In the genomic region with DNA sequence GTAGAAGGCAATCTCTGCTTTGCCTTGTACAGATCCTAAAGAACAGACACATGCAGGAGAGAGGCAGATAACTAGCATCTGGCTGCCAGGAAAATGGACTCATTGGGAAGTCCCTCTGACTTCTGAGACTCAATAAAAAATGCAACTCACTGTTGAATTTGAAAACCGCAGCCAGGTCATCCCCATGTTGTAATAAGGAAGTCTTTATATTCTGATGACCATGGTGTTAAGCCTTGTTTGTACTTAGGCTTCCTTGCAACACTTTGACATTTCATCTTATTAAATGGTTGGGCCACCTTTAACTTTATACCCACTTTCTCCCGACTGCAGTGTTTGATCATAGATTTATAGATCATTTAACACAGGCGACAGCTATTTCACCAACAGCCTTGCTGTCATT, we compare ENCODE assay signal across 18 cellular contexts.
DNase-seq lines count a peak whose midpoint lies in the region; ATAC-seq and TF ChIP-seq lines count a peak whose summit lies in the region.
"Had no signal": no experiment of that assay in that cellular context is flagged by ENCODE, and none has a peak within 500 bp of the region (broad histone marks: within the 10 kb centered on the region; RNA-seq: fewer than 3 reads in every experiment).

No MANE protein-coding gene starts in this region.

- WGBS in body of pancreas, 2 donors, result 53 to 59% methylated on average over 3 of the region's 3 CpGs

- peak overlapping the region; percentile 64 for H2AFZ ChIP-seq in osteoblast (ENCODE audit: low read length)

- TF ChIP-seq CTCF in astrocyte of the spinal cord (IDR thresholded peaks at IDR 0.05; ENCODE audit: low read depth, low read length) (no peak), osteoblast (IDR thresholded peaks at IDR 0.05; ENCODE audit: extremely low read depth, low read depth, low read length) (no peak), body of pancreas (IDR thresholded peaks at IDR 0.05) (no peak)

- no peak overlapping the region for H3K4me3 ChIP-seq in astrocyte of the spinal cord (ENCODE audit: low read depth, low read length)
- no peak overlapping the region for H3K4me3 ChIP-seq in osteoblast (ENCODE audit: insufficient read depth, low read length)
- H3K4me3 ChIP-seq in body of pancreas, result no peak overlapping the region
- H3K4me3 ChIP-seq: heart right ventricle had no signal

- H3K27ac ChIP-seq in osteoblast (ENCODE audit: low read depth, low read length) (peak overlapping the region; percentile 65), body of pancreas (no peak overlapping the region)
- H3K27ac ChIP-seq: C4-2B had no signal

- peak; percentile 50 for DNase-seq in EH (ENCODE audit: low read depth)
- DNase-seq in MV-4-11 (lab: John Stamatoyannopoulos, UW), result peak; percentile 29
- peak; percentile 55 for DNase-seq in astrocyte of the spinal cord (ENCODE audit: low read depth, low spot score)
- peak; percentile 65 for DNase-seq in osteoblast (ENCODE audit: insufficient read length, low spot score, missing footprints)
- no peak for DNase-seq in body of pancreas
- DNase-seq in NCI-H1930 (lab: John Stamatoyannopoulos, UW), result no peak
- DNase-seq in NCI-H1417 treated with DMSO at 0.1 percent for 48 hours (lab: John Stamatoyannopoulos, UW), result no peak
- DNase-seq: activated CD8-positive, alpha-beta T cell treated with anti-CD3 and anti-CD28 coated beads for 36 hours; activated effector memory CD4-positive, alpha-beta T cell treated with anti-CD3 and anti-CD28 coated beads, Interleukin-2, amount 50 U/mL, for 16 hours; endodermal cell; heart right ventricle; left cardiac atrium; NCI-H1436 treated with DMSO at 0.1 percent for 48 hours; NCI-H524 had no signal

- ATAC-seq in HG02588 (IDR thresholded peaks at IDR 0.05; ENCODE audit: unreplicated experiment) (no peak), body of pancreas (no peak)
- ATAC-seq: activated CD8-positive, alpha-beta T cell treated with anti-CD3 and anti-CD28 coated beads for 36 hours; heart right ventricle; HepG2; left cardiac atrium; Right ventricle myocardium inferior had no signal

- in situ Hi-C loops in astrocyte of the spinal cord (cut with HindIII; ENCODE audit: low sequenced_read_pairs), result no loop called here

- H3K4me1 ChIP-seq in osteoblast (ENCODE audit: insufficient read depth, low read length) (peaks cover 21% of the 10 kb centered on the region), body of pancreas (no peaks in the 10 kb centered on the region)
- H3K4me1 ChIP-seq: heart right ventricle had no signal

- intact Hi-C loops in body of pancreas (cut with DNase I), result no loop called here

- H3K4me2 ChIP-seq in osteoblast (ENCODE audit: insufficient read depth, low read length), result no peak overlapping the region

- H3K79me2 ChIP-seq in osteoblast (ENCODE audit: insufficient read depth, low read length), result no peaks in the 10 kb centered on the region

- no peak for TF ChIP-seq POLR2A in body of pancreas (IDR thresholded peaks at IDR 0.05)

- H3K9me3 ChIP-seq in osteoblast (ENCODE audit: low read depth, low read length) (no peaks in the 10 kb centered on the region), body of pancreas (no peaks in the 10 kb centered on the region)
- H3K9me3 ChIP-seq: heart right ventricle had no signal

- no peaks in the 10 kb centered on the region for H3K36me3 ChIP-seq in osteoblast (ENCODE audit: insufficient read depth, low read length)
- no peaks in the 10 kb centered on the region for H3K36me3 ChIP-seq in body of pancreas (replicated peaks in 1 of 2; ENCODE audit: insufficient read depth in 1 of 2, low read depth in 2 of 2)
- H3K36me3 ChIP-seq: heart right ventricle had no signal

- no peaks in the 10 kb centered on the region for H4K20me1 ChIP-seq in osteoblast (ENCODE audit: insufficient read depth, low read length)

- no peaks in the 10 kb centered on the region for H3K27me3 ChIP-seq in osteoblast (ENCODE audit: insufficient read depth, low read length)
- no peaks in the 10 kb centered on the region for H3K27me3 ChIP-seq in body of pancreas
- H3K27me3 ChIP-seq: heart right ventricle had no signal

Comparison
In these comparisons a context has a peak if more than half of its experiments do, and no peak if none do; other contexts are left out.
1. DNase-seq: peak in EH (single experiment), MV-4-11 (single experiment), astrocyte of the spinal cord (single experiment) and osteoblast (single experiment); none in body of pancreas (0 of 4), NCI-H1930 (0 of 2) and NCI-H1417 treated with DMSO at 0.1 percent for 48 hours (single experiment).